19 cellular contexts compared by ENCODE assay signal in the genomic region with DNA sequence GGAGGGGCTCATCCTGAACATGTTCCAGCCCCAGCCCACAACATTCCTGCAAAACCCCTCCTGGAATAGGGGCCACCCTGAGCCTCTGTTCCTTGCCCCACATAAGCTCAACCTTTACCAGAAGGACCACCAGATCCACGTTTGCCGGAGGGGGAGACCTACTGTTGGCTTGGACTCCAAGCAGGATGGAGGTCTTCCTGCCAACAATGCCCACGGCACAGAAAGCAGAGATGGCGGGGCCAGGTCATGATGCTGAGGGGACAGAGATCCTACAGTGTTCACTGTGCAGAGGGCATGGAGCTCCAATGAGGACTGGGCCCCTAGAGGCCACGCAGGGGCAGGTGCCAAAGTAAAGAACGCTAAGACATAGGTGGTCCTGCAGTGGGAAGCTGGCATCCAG.
DNase-seq lines count a peak whose midpoint lies in the region; ATAC-seq and TF ChIP-seq lines count a peak whose summit lies in the region.
"Had no signal": no experiment of that assay in that cellular context is flagged by ENCODE, and none has a peak within 500 bp of the region (broad histone marks: within the 10 kb centered on the region; RNA-seq: fewer than 3 reads in every experiment).

No MANE protein-coding gene starts in this region.

- H3K4me1 Mint-ChIP-seq in natural killer cell treated with Interleukin-12 subunit alpha and Interleukin-12 subunit beta and Interleukin-15 and Interleukin-18, amount 100 ng/mL, for 72 hours (ENCODE audit: low read depth in 2 of 2) = peaks cover 5 to 8% of the 10 kb centered on the region in 2 donors

- no peaks in the 10 kb centered on the region for H3K27me3 ChIP-seq in right atrium auricular region
- peaks cover 0 to 4% (median 0%) of the 10 kb centered on the region in 9 donors for H3K27me3 ChIP-seq in heart left ventricle
- no peaks in the 10 kb centered on the region for H3K27me3 ChIP-seq in upper lobe of right lung
- H3K27me3 ChIP-seq: BLaER1 had no signal

- no peak overlapping the region for H3K4me3 Mint-ChIP-seq in natural killer cell treated with Interleukin-12 subunit alpha and Interleukin-12 subunit beta and Interleukin-15 and Interleukin-18, amount 100 ng/mL, for 72 hours
- H3K4me3 Mint-ChIP-seq: CD14-positive monocyte; CD4-positive, alpha-beta memory T cell; HFFc6 had no signal

- H3K36me3 ChIP-seq in right atrium auricular region (no peaks in the 10 kb centered on the region), heart left ventricle (no peaks in the 10 kb centered on the region), upper lobe of right lung (no peaks in the 10 kb centered on the region)
- H3K36me3 ChIP-seq: BLaER1 had no signal

- H3K27ac ChIP-seq in right atrium auricular region (no peak overlapping the region), heart left ventricle (no peak overlapping the region), upper lobe of right lung (no peak overlapping the region)
- H3K27ac ChIP-seq: BLaER1, HL-60 had no signal

- no peak for TF ChIP-seq POLR2A in heart left ventricle (IDR thresholded peaks at IDR 0.05)

- 81 to 94% (median 90%) methylated on average over 6 of the region's 6 CpGs for WGBS in heart left ventricle, 4 donors

- intact Hi-C loops in heart left ventricle (cut with DNase I) (loop anchor here in 1 of 10 donors (10.0 kb wide), 1 partner anchor 454 kb away; no protein-coding TSS in a partner anchor), upper lobe of right lung (cut with DNase I) (no loop called here)

- no peaks in the 10 kb centered on the region for H3K36me3 Mint-ChIP-seq in natural killer cell treated with Interleukin-12 subunit alpha and Interleukin-12 subunit beta and Interleukin-15 and Interleukin-18, amount 100 ng/mL, for 72 hours
- H3K36me3 Mint-ChIP-seq: CD14-positive monocyte had no signal

- no peak overlapping the region for H3K4me3 ChIP-seq in right atrium auricular region
- H3K4me3 ChIP-seq in heart left ventricle = no peak overlapping the region
- H3K4me3 ChIP-seq in upper lobe of right lung = no peak overlapping the region
- H3K4me3 ChIP-seq: BLaER1 had no signal

- H3K9me3 ChIP-seq in right atrium auricular region = no peaks in the 10 kb centered on the region
- no peaks in the 10 kb centered on the region for H3K9me3 ChIP-seq in heart left ventricle
- H3K9me3 ChIP-seq in upper lobe of right lung = no peaks in the 10 kb centered on the region
- H3K9me3 ChIP-seq: BLaER1 had no signal

- no peaks in the 10 kb centered on the region for H3K27me3 Mint-ChIP-seq in natural killer cell treated with Interleukin-12 subunit alpha and Interleukin-12 subunit beta and Interleukin-15 and Interleukin-18, amount 100 ng/mL, for 72 hours
- H3K27me3 Mint-ChIP-seq: CD4-positive, alpha-beta memory T cell had no signal

- H3K4me1 ChIP-seq in right atrium auricular region = peaks cover 0 to 15% of the 10 kb centered on the region in 2 donors
- peaks cover 0 to 19% (median 9%) of the 10 kb centered on the region in 12 donors for H3K4me1 ChIP-seq in heart left ventricle
- no peaks in the 10 kb centered on the region for H3K4me1 ChIP-seq in upper lobe of right lung

- ATAC-seq in heart left ventricle (no peak), upper lobe of right lung (no peak), GM18873 (IDR thresholded peaks at IDR 0.05; ENCODE audit: low FRiP score, unreplicated experiment) (no peak)
- no peak for ATAC-seq in natural killer cell treated with Interleukin-12 subunit alpha and Interleukin-12 subunit beta and Interleukin-15 and Interleukin-18, amount 100 ng/mL, for 72 hours
- ATAC-seq: HCT116 had no signal

- DNase-seq in right atrium auricular region (ENCODE audit: low spot score) (peak; percentile 53), heart left ventricle (no peak), mesenteric fat pad (ENCODE audit: low spot score) (peak; percentile 67), upper lobe of right lung (peak; percentile 49), NCI-H748 treated with DMSO at 0.1 percent for 48 hours (lab: John Stamatoyannopoulos, UW) (no peak)
- DNase-seq in natural killer cell treated with Interleukin-12 subunit alpha and Interleukin-12 subunit beta and Interleukin-15 and Interleukin-18, amount 100 ng/mL, for 72 hours (ENCODE audit: low spot score) = no peak
- DNase-seq: 8988T; CD4-positive, alpha-beta memory T cell; DMS153; DMS79; GDM1; GOT3; H7; HFFc6 had no signal

- no peaks in the 10 kb centered on the region for H3K9me3 Mint-ChIP-seq in natural killer cell treated with Interleukin-12 subunit alpha and Interleukin-12 subunit beta and Interleukin-15 and Interleukin-18, amount 100 ng/mL, for 72 hours
- H3K9me3 Mint-ChIP-seq: CD14-positive monocyte; CD4-positive, alpha-beta memory T cell; HFFc6 had no signal

- H3K27ac Mint-ChIP-seq in natural killer cell treated with Interleukin-12 subunit alpha and Interleukin-12 subunit beta and Interleukin-15 and Interleukin-18, amount 100 ng/mL, for 72 hours = no peak overlapping the region
- H3K27ac Mint-ChIP-seq: HFFc6 had no signal

- no peak for TF ChIP-seq CTCF in right atrium auricular region (IDR thresholded peaks at IDR 0.05)
- no peak for TF ChIP-seq CTCF in heart left ventricle (IDR thresholded peaks at IDR 0.05)
- no peak for TF ChIP-seq CTCF in upper lobe of right lung (IDR thresholded peaks at IDR 0.05)

Comparison
In these comparisons a context has a peak if more than half of its experiments do, and no peak if none do; other contexts are left out.
1. DNase-seq: peak in right atrium auricular region (single experiment), mesenteric fat pad (single experiment) and upper lobe of right lung (single experiment); none in heart left ventricle (0 of 5), NCI-H748 treated with DMSO at 0.1 percent for 48 hours (single experiment) and natural killer cell treated with Interleukin-12 subunit alpha and Interleukin-12 subunit beta and Interleukin-15 and Interleukin-18, amount 100 ng/mL, for 72 hours (single experiment).